Comparison of ENCODE assay signal across 9 cellular contexts in genomic region chr20:56630506-56631317, GRCh38. TPM values are rescaled to one million over a fixed set of nuclear protein-coding genes. Genes with fewer than 3 reads are reported as not detected.
DNase-seq lines count a peak whose midpoint lies in the region; ATAC-seq and TF ChIP-seq lines count a peak whose summit lies in the region.
"Had no signal": no experiment of that assay in that cellular context is flagged by ENCODE, and none has a peak within 500 bp of the region (broad histone marks: within the 10 kb centered on the region; RNA-seq: fewer than 3 reads in every experiment).

No MANE protein-coding gene starts in this region.

- DNase-seq in AG04449 (ENCODE audit: low read depth, low spot score) (no peak), HFFc6 (peak; percentile 8), colonic mucosa (peak; percentile 20), lower lobe of right lung (no peak), NCI-H187 treated with DMSO at 0.1 percent for 48 hours (lab: John Stamatoyannopoulos, UW) (no peak), cerebellar cortex (ENCODE audit: low spot score) (no peak), NCI-H774 (lab: John Stamatoyannopoulos, UW) (no peak)
- no peak for DNase-seq in activated CD4-positive, alpha-beta T cell treated with anti-CD3 and anti-CD28 coated beads for 36 hours

- H3K4me1 ChIP-seq in colonic mucosa = peaks cover 10% of the 10 kb centered on the region
- peaks cover 26% of the 10 kb centered on the region for H3K4me1 ChIP-seq in lower lobe of right lung

- intact Hi-C loops in colonic mucosa (cut with DNase I) (no loop called here), lower lobe of right lung (cut with DNase I) (no loop called here)
- intact Hi-C loops in activated CD4-positive, alpha-beta T cell treated with anti-CD3 and anti-CD28 coated beads for 36 hours (cut with DNase I, micrococcal nuclease) = loop anchor here in 1 of 2 experiments (5.0 kb wide), 1 partner anchor 342 kb away; no protein-coding TSS in a partner anchor

- peak; percentile 28 to 33 for ATAC-seq in lower lobe of right lung
- ATAC-seq in activated CD4-positive, alpha-beta T cell treated with anti-CD3 and anti-CD28 coated beads for 36 hours = no peak

- H3K36me3 Mint-ChIP-seq in HFFc6 (ENCODE audit: low read depth) = peaks cover 13% of the 10 kb centered on the region
- H3K36me3 Mint-ChIP-seq in activated CD4-positive, alpha-beta T cell treated with anti-CD3 and anti-CD28 coated beads for 36 hours (ENCODE audit: low read depth) = no peaks in the 10 kb centered on the region

- peak overlapping the region; percentile 33; the same call in 1 of the 2 replicates for H3K27ac Mint-ChIP-seq in HFFc6
- no peak overlapping the region for H3K27ac Mint-ChIP-seq in activated CD4-positive, alpha-beta T cell treated with anti-CD3 and anti-CD28 coated beads for 36 hours

- peak overlapping the region; percentile 78 for H3K4me3 ChIP-seq in AG04449 (ENCODE audit: low read depth, low read length)
- peak overlapping the region; percentile 46 for H3K4me3 ChIP-seq in colonic mucosa
- H3K4me3 ChIP-seq in lower lobe of right lung = peak overlapping the region; percentile 64

- CTCF ChIA-PET in AG04449 (lab: Yijun Ruan, JAX) = interaction anchor here (0.7 to 2.6 kb wide), 19 partner anchors 7 to 434 kb away, joined by 3 to 33 read pairs (median 5); no protein-coding TSS in a partner anchor
- CTCF ChIA-PET in activated CD4-positive, alpha-beta T cell treated with anti-CD3 and anti-CD28 coated beads for 36 hours (lab: Charles Lee) = no interaction called here

- no peak for TF ChIP-seq CTCF in AG04449 (IDR thresholded peaks at IDR 0.05; ENCODE audit: insufficient read depth, low read length, missing control alignments)
- TF ChIP-seq CTCF in HFFc6 (IDR thresholded peaks at IDR 0.05) = peak; percentile 69
- no peak for TF ChIP-seq CTCF in colonic mucosa (IDR thresholded peaks at IDR 0.05)
- TF ChIP-seq CTCF in lower lobe of right lung (IDR thresholded peaks at IDR 0.05) = no peak

- peaks cover 28% of the 10 kb centered on the region for H3K4me1 Mint-ChIP-seq in HFFc6 (ENCODE audit: low read depth)
- H3K4me1 Mint-ChIP-seq in activated CD4-positive, alpha-beta T cell treated with anti-CD3 and anti-CD28 coated beads for 36 hours = peaks cover 14% of the 10 kb centered on the region

- H3K27ac ChIP-seq in colonic mucosa = no peak overlapping the region
- H3K27ac ChIP-seq in lower lobe of right lung = peak overlapping the region; percentile 79

- H3K36me3 ChIP-seq in colonic mucosa (no peaks in the 10 kb centered on the region), lower lobe of right lung (no peaks in the 10 kb centered on the region)

- peaks cover 3% of the 10 kb centered on the region for H3K27me3 Mint-ChIP-seq in HFFc6 (ENCODE audit: insufficient read depth)
- H3K27me3 Mint-ChIP-seq in activated CD4-positive, alpha-beta T cell treated with anti-CD3 and anti-CD28 coated beads for 36 hours = peaks cover 58% of the 10 kb centered on the region

- no peak overlapping the region for H3K9ac ChIP-seq in colonic mucosa (ENCODE audit: low read depth in 2 of 2, low read length in 2 of 2)

- peaks cover 56% of the 10 kb centered on the region for H3K27me3 ChIP-seq in colonic mucosa
- H3K27me3 ChIP-seq in lower lobe of right lung (ENCODE audit: low read depth) = peaks cover 88% of the 10 kb centered on the region

- no peaks in the 10 kb centered on the region for H3K9me3 Mint-ChIP-seq in HFFc6
- no peaks in the 10 kb centered on the region for H3K9me3 Mint-ChIP-seq in activated CD4-positive, alpha-beta T cell treated with anti-CD3 and anti-CD28 coated beads for 36 hours (ENCODE audit: low read depth)

- H3K9me3 ChIP-seq in colonic mucosa (no peaks in the 10 kb centered on the region), lower lobe of right lung (no peaks in the 10 kb centered on the region)

- H3K4me3 Mint-ChIP-seq in HFFc6 = peak overlapping the region; percentile 87
- H3K4me3 Mint-ChIP-seq in activated CD4-positive, alpha-beta T cell treated with anti-CD3 and anti-CD28 coated beads for 36 hours = no peak overlapping the region

- POLR2A ChIA-PET in AG04449 (lab: Yijun Ruan, JAX) = interaction anchor here (0.5 to 1.1 kb wide), 3 partner anchors 30 to 339 kb away, joined by 3 read pairs; no protein-coding TSS in a partner anchor
- POLR2A ChIA-PET in activated CD4-positive, alpha-beta T cell treated with anti-CD3 and anti-CD28 coated beads for 36 hours (lab: Charles Lee) = interaction anchor here (0.6 kb wide), 1 partner anchor 236 kb away, joined by 3 read pairs; no protein-coding TSS in a partner anchor

RNA-seq across cellular contexts. Expression of gene TFAP2C, which starts 1.6 kb away (rescaled TPM):
- total RNA-seq in HFFc6 (2021; fragmentation: NEBNext Ultra II Directional; extraction: Animal tissue kit (Norgen Biotek cat#: 25700)) = 1 to 10 TPM; 1.6 to 4.5 (median 1.9) TPM
- 1 to 10 TPM in 1 of 2 donors, under 1 TPM in 1; 0.57 to 1.3 TPM for total RNA-seq in colonic mucosa
- 4.2 TPM for total RNA-seq in lower lobe of right lung
- not detected for total RNA-seq in activated CD4-positive, alpha-beta T cell treated with anti-CD3 and anti-CD28 coated beads for 36 hours
- total RNA-seq: T-helper 1 cell treated with Interleukin-12 subunit alpha and Interleukin-12 subunit beta and Interleukin-4 antibody, amounts not matched to agents 30 ng/mL and 1 ng/mL, for 36 hours had no signal

Comparison
In these comparisons a context has a peak if more than half of its experiments do, and no peak if none do; other contexts are left out.
1. DNase-seq: peak in HFFc6 (single experiment) and colonic mucosa (single experiment); none in AG04449 (single experiment), lower lobe of right lung (single experiment), NCI-H187 treated with DMSO at 0.1 percent for 48 hours (single experiment), cerebellar cortex (single experiment), activated CD4-positive, alpha-beta T cell treated with anti-CD3 and anti-CD28 coated beads for 36 hours (single experiment) and NCI-H774 (single experiment).
2. Peak in every context shown above with its lines, with median percentiles within 50 percentile points of each other: H3K4me3 ChIP-seq.